In the genomic region with DNA sequence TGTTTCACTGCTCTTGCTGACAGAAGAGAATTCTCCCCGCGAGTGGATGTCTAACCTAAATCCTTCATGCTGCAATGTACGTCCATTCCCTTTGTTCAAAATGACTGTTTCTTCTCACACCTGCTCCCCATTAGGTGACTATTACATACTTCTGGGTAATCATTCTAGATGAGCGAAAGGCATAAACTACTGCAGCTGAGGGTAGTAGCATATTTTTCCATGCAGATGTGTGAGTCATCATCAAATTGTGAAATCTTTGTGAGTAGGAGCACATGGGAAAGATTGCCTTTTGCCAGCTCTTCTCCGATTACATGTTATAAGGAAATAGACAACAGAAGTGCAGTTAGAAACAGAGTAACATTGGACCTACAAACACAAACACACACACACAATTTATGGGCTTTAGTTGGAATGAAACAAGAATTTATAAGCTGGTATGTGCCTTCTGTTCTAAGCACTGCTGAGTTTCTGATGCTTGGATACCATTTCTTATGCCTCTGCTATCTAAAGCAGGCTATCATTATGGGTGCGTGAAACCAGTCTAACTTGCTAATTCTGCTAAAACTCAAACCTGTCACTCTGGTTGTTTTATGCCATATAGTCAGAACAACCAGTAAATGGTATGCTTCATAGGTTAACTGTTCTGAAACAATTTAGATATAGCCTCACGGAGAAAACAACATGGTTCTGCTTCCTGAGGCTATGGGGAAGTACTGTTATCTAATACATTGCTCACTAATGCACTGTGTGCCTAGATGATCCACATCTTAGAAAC, we compare ENCODE assay signal across 10 cellular contexts.
DNase-seq lines count a peak whose midpoint lies in the region; ATAC-seq and TF ChIP-seq lines count a peak whose summit lies in the region.
"Had no signal": no experiment of that assay in that cellular context is flagged by ENCODE, and none has a peak within 500 bp of the region (broad histone marks: within the 10 kb centered on the region; RNA-seq: fewer than 3 reads in every experiment).

No MANE protein-coding gene starts in this region.

- TF ChIP-seq EP300 in gastroesophageal sphincter (IDR thresholded peaks at IDR 0.05): no peak

- H3K9me3 ChIP-seq in gastroesophageal sphincter (no peaks in the 10 kb centered on the region), skeletal muscle tissue (ENCODE audit: control insufficient read depth in 3 of 3, low read length in 3 of 3) (no peaks in the 10 kb centered on the region)
- H3K9me3 ChIP-seq: upper lobe of left lung had no signal

- H3K4me1 ChIP-seq in gastroesophageal sphincter (peaks cover 0 to 3% (median 0%) of the 10 kb centered on the region in 3 donors), skeletal muscle tissue (ENCODE audit: control insufficient read depth in 3 of 3, insufficient read depth in 3 of 3, low read length in 3 of 3) (peaks cover 13 to 16% (median 15%) of the 10 kb centered on the region in 3 donors)

- no peak for TF ChIP-seq POLR2A in gastroesophageal sphincter (IDR thresholded peaks at IDR 0.05)

- peaks cover 22% of the 10 kb centered on the region for H3K27me3 ChIP-seq in gastroesophageal sphincter
- H3K27me3 ChIP-seq in skeletal muscle tissue (ENCODE audit: control insufficient read depth in 3 of 3, insufficient read depth in 3 of 3, low read length in 3 of 3): no peaks in the 10 kb centered on the region
- H3K27me3 ChIP-seq: upper lobe of left lung had no signal

- H3K9ac ChIP-seq in skeletal muscle tissue (ENCODE audit: low read depth in 1 of 3, low read length in 3 of 3): peak overlapping the region in 1 of 3 donors; percentile 69

- H3K36me3 ChIP-seq in gastroesophageal sphincter (no peaks in the 10 kb centered on the region), skeletal muscle tissue (ENCODE audit: control insufficient read depth in 3 of 3, insufficient read depth in 3 of 3, low read length in 3 of 3) (no peaks in the 10 kb centered on the region)
- H3K36me3 ChIP-seq: upper lobe of left lung had no signal

- H3K27ac ChIP-seq in gastroesophageal sphincter (peak overlapping the region in 2 of 4 donors; percentile 29 to 52), skeletal muscle tissue (ENCODE audit: low read depth, low read length) (peak overlapping the region; percentile 70)
- H3K27ac ChIP-seq: 22Rv1 had no signal

- DNase-seq in DMS 273 (lab: John Stamatoyannopoulos, UW; ENCODE audit: unreplicated experiment): peak; percentile 21
- no peak for DNase-seq in DMS 273 treated with DMSO at 0.1 percent for 48 hours (lab: John Stamatoyannopoulos, UW)
- DNase-seq in SW480 (ENCODE audit: low spot score): peak; percentile 65
- DNase-seq in NCI-H1092 (lab: John Stamatoyannopoulos, UW): no peak

- WGBS in gastroesophageal sphincter (ENCODE audit: low coverage in 1 of 2), 2 donors: 44 to 67% methylated on average over 2 to 7 of the region's 7 CpGs

- ATAC-seq in gastroesophageal sphincter (peak; percentile 86), GM19467 (IDR thresholded peaks at IDR 0.05; ENCODE audit: unreplicated experiment) (no peak), HG03175 (IDR thresholded peaks at IDR 0.05; ENCODE audit: unreplicated experiment) (no peak)

- no peak overlapping the region for H3K4me3 ChIP-seq in gastroesophageal sphincter
- peak overlapping the region in 2 of 3 donors; percentile 11 to 49 for H3K4me3 ChIP-seq in skeletal muscle tissue (ENCODE audit: low read length in 3 of 3)
- H3K4me3 ChIP-seq: upper lobe of left lung had no signal

- no peak for TF ChIP-seq CTCF in gastroesophageal sphincter (IDR thresholded peaks at IDR 0.05)

Comparison
In these comparisons a context has a peak if more than half of its experiments do, and no peak if none do; other contexts are left out.
1. DNase-seq: peak in DMS 273 (single experiment) and SW480 (single experiment); none in DMS 273 treated with DMSO at 0.1 percent for 48 hours (single experiment) and NCI-H1092 (single experiment).
2. H3K4me3 ChIP-seq: peak in skeletal muscle tissue (2 of 3); none in gastroesophageal sphincter (0 of 2).